ENCODE assay signal across 18 cellular contexts in the genomic region with DNA sequence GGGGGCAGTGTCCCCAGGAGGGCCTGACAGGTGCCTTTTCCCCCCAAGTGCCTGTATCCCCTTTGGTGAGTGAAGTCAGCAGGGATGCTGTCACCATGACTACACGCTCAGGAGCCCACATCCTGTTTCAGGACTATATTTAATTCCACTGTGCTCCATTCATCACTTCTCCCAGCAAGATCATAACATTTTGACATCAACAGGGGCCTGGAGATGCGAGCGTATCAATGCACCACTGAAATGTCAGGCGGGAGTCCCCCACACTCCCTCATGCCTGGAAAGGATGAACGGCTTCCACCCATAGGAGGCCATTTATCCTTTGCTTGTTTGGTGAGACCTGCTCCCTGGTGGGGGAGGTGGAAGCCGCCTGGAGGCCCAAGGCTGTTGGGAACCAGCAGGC.
DNase-seq lines count a peak whose midpoint lies in the region; ATAC-seq, FAIRE-seq and TF ChIP-seq lines count a peak whose summit lies in the region.
"Had no signal": no experiment of that assay in that cellular context is flagged by ENCODE, and none has a peak within 500 bp of the region (broad histone marks: within the 10 kb centered on the region; RNA-seq: fewer than 3 reads in every experiment).

No MANE protein-coding gene starts in this region.

- DNase-seq in NCI-H510A treated with DMSO at 0.1 percent for 48 hours (lab: John Stamatoyannopoulos, UW): peak; percentile 16
- no peak for DNase-seq in NCI-H510A (lab: John Stamatoyannopoulos, UW)
- DNase-seq in stimulated activated naive CD8-positive, alpha-beta T cell treated with anti-CD3 and anti-CD28 coated beads, Interleukin-15, Interleukin-2, amounts not matched to agents 100 U/mL and 50 U/mL, for 24 hours: peak; percentile 6
- no peak for DNase-seq in stimulated activated naive CD8-positive, alpha-beta T cell treated with anti-CD3 and anti-CD28 coated beads, Interleukin-15, amount 100 ng/mL, for 72 hours
- peak; percentile 25 for DNase-seq in RKO (ENCODE audit: low spot score)
- no peak for DNase-seq in kidney
- DNase-seq: GOT3; NCI-H1092; NCI-H187; NCI-H524 treated with DMSO at 0.1 percent for 48 hours; NK-92 treated with Interleukin-12 subunit alpha and Interleukin-12 subunit beta, amount 100 ng/mL, for 24 hours; PC-3; SJCRH30 had no signal

- H3K36me3 ChIP-seq in kidney (ENCODE audit: control insufficient read depth in 1 of 2, insufficient read depth in 2 of 2, low read length in 2 of 2): no peaks in the 10 kb centered on the region
- H3K36me3 ChIP-seq: SJCRH30 had no signal

- TF ChIP-seq CTCF in kidney (IDR thresholded peaks at IDR 0.05; ENCODE audit: borderline replicate concordance, extremely low read depth, insufficient read depth): no peak

- peaks cover 19% of the 10 kb centered on the region for H3K4me1 Mint-ChIP-seq in stimulated activated naive CD8-positive, alpha-beta T cell treated with anti-CD3 and anti-CD28 coated beads, Interleukin-15, amount 100 ng/mL, for 72 hours
- peaks cover 15% of the 10 kb centered on the region for H3K4me1 Mint-ChIP-seq in stimulated activated naive CD8-positive, alpha-beta T cell treated with anti-CD3 and anti-CD28 coated beads, Interleukin-15, Interleukin-2, amounts not matched to agents 100 ng/mL and 50 ng/mL, for 24 hours (ENCODE audit: low read depth)

- H3K9me3 Mint-ChIP-seq in stimulated activated naive CD8-positive, alpha-beta T cell treated with anti-CD3 and anti-CD28 coated beads, Interleukin-15, amount 100 ng/mL, for 72 hours: no peaks in the 10 kb centered on the region
- H3K9me3 Mint-ChIP-seq in stimulated activated naive CD8-positive, alpha-beta T cell treated with anti-CD3 and anti-CD28 coated beads, Interleukin-15, Interleukin-2, amounts not matched to agents 100 ng/mL and 50 ng/mL, for 24 hours: no peaks in the 10 kb centered on the region

- no peaks in the 10 kb centered on the region for H3K36me3 Mint-ChIP-seq in stimulated activated naive CD8-positive, alpha-beta T cell treated with anti-CD3 and anti-CD28 coated beads, Interleukin-15, Interleukin-2, amounts not matched to agents 100 ng/mL and 50 ng/mL, for 24 hours (ENCODE audit: low read depth)

- peak; percentile 77 for ATAC-seq in stimulated activated naive CD8-positive, alpha-beta T cell treated with anti-CD3 and anti-CD28 coated beads, Interleukin-15, Interleukin-2, amounts not matched to agents 100 U/mL and 50 U/mL, for 24 hours
- no peak for ATAC-seq in stimulated activated naive CD8-positive, alpha-beta T cell treated with anti-CD3 and anti-CD28 coated beads, Interleukin-15, amount 100 ng/mL, for 72 hours
- no peak for ATAC-seq in HG03432 (IDR thresholded peaks at IDR 0.05; ENCODE audit: unreplicated experiment)
- ATAC-seq: PC-3 had no signal

- intact Hi-C loops in kidney (cut with DNase I): no loop called here

- H3K9ac ChIP-seq in kidney (ENCODE audit: low read length in 2 of 2): no peak overlapping the region

- H3K27ac Mint-ChIP-seq in stimulated activated naive CD8-positive, alpha-beta T cell treated with anti-CD3 and anti-CD28 coated beads, Interleukin-15, amount 100 ng/mL, for 72 hours: peak overlapping the region in 1 of 2 donors; percentile 16
- H3K27ac Mint-ChIP-seq in stimulated activated naive CD8-positive, alpha-beta T cell treated with anti-CD3 and anti-CD28 coated beads, Interleukin-15, Interleukin-2, amounts not matched to agents 100 ng/mL and 50 ng/mL, for 24 hours: peak overlapping the region; percentile 47

- H3K9me3 ChIP-seq in kidney (ENCODE audit: control insufficient read depth in 1 of 2, low read length in 2 of 2): no peaks in the 10 kb centered on the region
- H3K9me3 ChIP-seq: SJCRH30 had no signal

- no peak overlapping the region for H3K4me3 ChIP-seq in kidney (ENCODE audit: low read length in 2 of 2)
- H3K4me3 ChIP-seq: SJCRH30 had no signal

- peaks cover 63% of the 10 kb centered on the region for H3K27me3 Mint-ChIP-seq in stimulated activated naive CD8-positive, alpha-beta T cell treated with anti-CD3 and anti-CD28 coated beads, Interleukin-15, amount 100 ng/mL, for 72 hours
- H3K27me3 Mint-ChIP-seq in stimulated activated naive CD8-positive, alpha-beta T cell treated with anti-CD3 and anti-CD28 coated beads, Interleukin-15, Interleukin-2, amounts not matched to agents 100 ng/mL and 50 ng/mL, for 24 hours: peaks cover 21% of the 10 kb centered on the region

- H3K27ac ChIP-seq in kidney (ENCODE audit: low read depth in 2 of 2, low read length in 2 of 2): no peak overlapping the region
- H3K27ac ChIP-seq: C4-2B, SJCRH30 had no signal

- FAIRE-seq in kidney (lab: Jason Lieb, UNC): no peak
- FAIRE-seq: A204.1, GM12892 had no signal

- H3K4me1 ChIP-seq in kidney (ENCODE audit: control insufficient read depth in 1 of 2, insufficient read depth in 1 of 2, low read depth in 1 of 2, low read length in 2 of 2): no peaks in the 10 kb centered on the region
- H3K4me1 ChIP-seq: SJCRH30 had no signal

- H3K4me3 Mint-ChIP-seq in stimulated activated naive CD8-positive, alpha-beta T cell treated with anti-CD3 and anti-CD28 coated beads, Interleukin-15, amount 100 ng/mL, for 72 hours: no peak overlapping the region
- no peak overlapping the region for H3K4me3 Mint-ChIP-seq in stimulated activated naive CD8-positive, alpha-beta T cell treated with anti-CD3 and anti-CD28 coated beads, Interleukin-15, Interleukin-2, amounts not matched to agents 100 ng/mL and 50 ng/mL, for 24 hours

Comparison
In these comparisons a context has a peak if more than half of its experiments do, and no peak if none do; other contexts are left out.
1. DNase-seq: peak in NCI-H510A treated with DMSO at 0.1 percent for 48 hours (single experiment), stimulated activated naive CD8-positive, alpha-beta T cell treated with anti-CD3 and anti-CD28 coated beads, Interleukin-15, Interleukin-2, amounts not matched to agents 100 U/mL and 50 U/mL, for 24 hours (single experiment) and RKO (single experiment); none in NCI-H510A (single experiment), stimulated activated naive CD8-positive, alpha-beta T cell treated with anti-CD3 and anti-CD28 coated beads, Interleukin-15, amount 100 ng/mL, for 72 hours (0 of 2) and kidney (single experiment).